1 cellular context compared by ENCODE assay signal in genomic region chr1:246971969-246972368, GRCh38.
TF ChIP-seq lines count a peak whose summit lies in the region.

No MANE protein-coding gene starts in this region.

TF ChIP-seq in GM23338, 12 proteins besides CTCF, POLR2A, EP300 and RAD21 (continued from another document):
- TF ChIP-seq ZNF462 (CRISPR knock-in tag; IDR thresholded peaks at IDR 0.05) = no peak
- TF ChIP-seq STAT1 (IDR thresholded peaks at IDR 0.05; ENCODE audit: unreplicated experiment) = no peak
- no peak for TF ChIP-seq CREB1 (CRISPR knock-in tag; IDR thresholded peaks at IDR 0.05; ENCODE audit: low read depth)
- TF ChIP-seq EZH2phosphoT487 (IDR thresholded peaks at IDR 0.05; ENCODE audit: unreplicated experiment) = no peak
- no peak for TF ChIP-seq REST (IDR thresholded peaks at IDR 0.05; ENCODE audit: unreplicated experiment)
- TF ChIP-seq ZNF331 (CRISPR knock-in tag; IDR thresholded peaks at IDR 0.05; ENCODE audit: low read depth) = no peak
- no peak for TF ChIP-seq ZNF114 (CRISPR knock-in tag; IDR thresholded peaks at IDR 0.05)
